17 cellular contexts compared by ENCODE assay signal in the genomic region with DNA sequence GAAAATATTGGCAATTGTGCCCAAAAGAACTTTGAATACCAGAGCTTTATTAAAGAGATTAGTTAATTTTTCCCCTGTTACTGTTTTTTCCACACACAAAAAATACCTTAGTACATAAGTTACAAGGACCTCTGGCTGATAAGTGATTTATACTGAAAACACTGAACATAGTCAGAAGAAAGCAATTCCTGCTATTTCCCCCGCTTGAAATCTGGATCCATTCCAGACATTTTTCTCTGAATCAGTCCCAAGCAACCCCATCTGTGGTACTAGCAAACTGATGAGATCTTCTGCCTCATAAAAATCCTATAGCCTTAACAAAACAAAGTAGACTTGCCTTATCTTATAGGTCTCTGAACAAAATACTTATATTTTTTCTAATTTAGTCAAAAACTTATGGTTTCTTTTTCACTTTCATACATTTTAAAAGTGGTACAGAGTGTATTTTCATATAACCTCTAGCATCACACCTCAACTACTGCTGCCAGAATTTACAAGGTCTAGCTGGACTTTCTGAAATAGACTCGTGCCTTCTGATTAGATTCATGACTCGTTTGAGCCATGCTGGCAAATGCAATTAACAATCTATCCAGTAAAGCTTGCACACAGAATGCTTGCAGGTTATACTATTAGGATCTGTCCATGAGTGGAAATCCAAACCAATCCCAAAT.
DNase-seq lines count a peak whose midpoint lies in the region; ATAC-seq and TF ChIP-seq lines count a peak whose summit lies in the region.
"Had no signal": no experiment of that assay in that cellular context is flagged by ENCODE, and none has a peak within 500 bp of the region (broad histone marks: within the 10 kb centered on the region; RNA-seq: fewer than 3 reads in every experiment).

No MANE protein-coding gene starts in this region.

- H3K4me3 ChIP-seq in stomach, result no peak overlapping the region

- intact Hi-C loops in stomach (cut with DNase I; ENCODE audit: low total_unique reads), result no loop called here

- no peak for TF ChIP-seq CTCF in stomach (IDR thresholded peaks at IDR 0.05)

- ATAC-seq in HG02642 (IDR thresholded peaks at IDR 0.05; ENCODE audit: poor library complexity, unreplicated experiment), result no peak
- no peak for ATAC-seq in activated T-helper 17 cell treated with anti-CD3 and anti-CD28 coated beads, Interleukin-2, amount 50 U/mL, for 72 hours (replicated peaks)
- ATAC-seq: natural killer cell had no signal

- no peaks in the 10 kb centered on the region for H3K27me3 ChIP-seq in stomach
- H3K27me3 ChIP-seq: BE2C had no signal

- H3K27ac Mint-ChIP-seq in activated T-helper 17 cell treated with anti-CD3 and anti-CD28 coated beads, Interleukin-2, amount 50 U/mL, for 72 hours, result no peak overlapping the region
- H3K27ac Mint-ChIP-seq: natural killer cell had no signal

- H3K27ac ChIP-seq in stomach, result no peak overlapping the region

- no peaks in the 10 kb centered on the region for H3K36me3 ChIP-seq in stomach
- H3K36me3 ChIP-seq: BE2C had no signal

- H3K27me3 Mint-ChIP-seq in activated T-helper 17 cell treated with anti-CD3 and anti-CD28 coated beads, Interleukin-2, amount 50 U/mL, for 72 hours, result no peaks in the 10 kb centered on the region

- peaks cover 3% of the 10 kb centered on the region for H3K9me3 Mint-ChIP-seq in activated T-helper 17 cell treated with anti-CD3 and anti-CD28 coated beads, Interleukin-2, amount 50 U/mL, for 72 hours

- no peak for TF ChIP-seq POLR2A in stomach (IDR thresholded peaks at IDR 0.05)

- H3K4me1 ChIP-seq in stomach, result no peaks in the 10 kb centered on the region

- no peak overlapping the region for H3K4me3 Mint-ChIP-seq in activated T-helper 17 cell treated with anti-CD3 and anti-CD28 coated beads, Interleukin-2, amount 50 U/mL, for 72 hours
- H3K4me3 Mint-ChIP-seq: natural killer cell had no signal

- 56 to 73% (median 67%) methylated on average over 3 of the region's 3 CpGs for WGBS in stomach, 5 donors

- H3K36me3 Mint-ChIP-seq in activated T-helper 17 cell treated with anti-CD3 and anti-CD28 coated beads, Interleukin-2, amount 50 U/mL, for 72 hours (ENCODE audit: low read depth), result no peaks in the 10 kb centered on the region
- H3K36me3 Mint-ChIP-seq: natural killer cell had no signal

- peak; percentile 6 for DNase-seq in 8988T
- peak; percentile 90 for DNase-seq in HCEC 1CT
- DNase-seq in amniotic epithelial cell (ENCODE audit: low read depth), result peak; percentile 93
- peak; percentile 98 for DNase-seq in glomerular endothelial cell (ENCODE audit: extremely low read depth, low read depth, low spot score)
- DNase-seq in ecto neural progenitor cell (ENCODE audit: low spot score), result no peak
- no peak for DNase-seq in stomach
- DNase-seq: activated CD4-positive, alpha-beta T cell treated with anti-CD3 and anti-CD28 coated beads for 1 hour; activated gamma-delta T cell; BE2C; effector CD8-positive, alpha-beta T cell; H7; natural killer cell; NCI-H2227 treated with DMSO at 0.1 percent for 48 hours; Right ventricle myocardium superior; stimulated activated CD4-positive, alpha-beta T cell treated with anti-CD3 and anti-CD28 coated beads, Interleukin-15, amount 100 ng/mL, for 24 hours had no signal

- no peak for TF ChIP-seq EP300 in stomach (IDR thresholded peaks at IDR 0.05)

- H3K4me1 Mint-ChIP-seq in activated T-helper 17 cell treated with anti-CD3 and anti-CD28 coated beads, Interleukin-2, amount 50 U/mL, for 72 hours, result no peaks in the 10 kb centered on the region
- H3K4me1 Mint-ChIP-seq: natural killer cell had no signal

- H3K9me3 ChIP-seq in stomach, result no peaks in the 10 kb centered on the region
- H3K9me3 ChIP-seq: BE2C had no signal

Comparison
In these comparisons a context has a peak if more than half of its experiments do, and no peak if none do; other contexts are left out.
1. DNase-seq: peak in 8988T (single experiment), HCEC 1CT (single experiment), amniotic epithelial cell (single experiment) and glomerular endothelial cell (single experiment); none in ecto neural progenitor cell (single experiment) and stomach (single experiment).